ENCODE assay signal across 1 cellular context in genomic region chr19:17226002-17226933, GRCh38.
TF ChIP-seq lines count a peak whose summit lies in the region.

A gene with protein sequence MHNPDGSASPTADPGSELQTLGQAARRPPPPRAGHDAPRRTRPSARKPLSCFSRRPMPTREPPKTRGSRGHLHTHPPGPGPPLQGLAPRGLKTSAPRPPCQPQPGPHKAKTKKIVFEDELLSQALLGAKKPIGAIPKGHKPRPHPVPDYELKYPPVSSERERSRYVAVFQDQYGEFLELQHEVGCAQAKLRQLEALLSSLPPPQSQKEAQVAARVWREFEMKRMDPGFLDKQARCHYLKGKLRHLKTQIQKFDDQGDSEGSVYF (plus strand): TSS chr19:17226226. CDS start chr19:17226248, 22 bp downstream.

TF ChIP-seq in GM12878, 131 proteins besides CTCF, POLR2A, EP300 and RAD21 (continued from another document and continues in another):
- TF ChIP-seq, protein P1, sequence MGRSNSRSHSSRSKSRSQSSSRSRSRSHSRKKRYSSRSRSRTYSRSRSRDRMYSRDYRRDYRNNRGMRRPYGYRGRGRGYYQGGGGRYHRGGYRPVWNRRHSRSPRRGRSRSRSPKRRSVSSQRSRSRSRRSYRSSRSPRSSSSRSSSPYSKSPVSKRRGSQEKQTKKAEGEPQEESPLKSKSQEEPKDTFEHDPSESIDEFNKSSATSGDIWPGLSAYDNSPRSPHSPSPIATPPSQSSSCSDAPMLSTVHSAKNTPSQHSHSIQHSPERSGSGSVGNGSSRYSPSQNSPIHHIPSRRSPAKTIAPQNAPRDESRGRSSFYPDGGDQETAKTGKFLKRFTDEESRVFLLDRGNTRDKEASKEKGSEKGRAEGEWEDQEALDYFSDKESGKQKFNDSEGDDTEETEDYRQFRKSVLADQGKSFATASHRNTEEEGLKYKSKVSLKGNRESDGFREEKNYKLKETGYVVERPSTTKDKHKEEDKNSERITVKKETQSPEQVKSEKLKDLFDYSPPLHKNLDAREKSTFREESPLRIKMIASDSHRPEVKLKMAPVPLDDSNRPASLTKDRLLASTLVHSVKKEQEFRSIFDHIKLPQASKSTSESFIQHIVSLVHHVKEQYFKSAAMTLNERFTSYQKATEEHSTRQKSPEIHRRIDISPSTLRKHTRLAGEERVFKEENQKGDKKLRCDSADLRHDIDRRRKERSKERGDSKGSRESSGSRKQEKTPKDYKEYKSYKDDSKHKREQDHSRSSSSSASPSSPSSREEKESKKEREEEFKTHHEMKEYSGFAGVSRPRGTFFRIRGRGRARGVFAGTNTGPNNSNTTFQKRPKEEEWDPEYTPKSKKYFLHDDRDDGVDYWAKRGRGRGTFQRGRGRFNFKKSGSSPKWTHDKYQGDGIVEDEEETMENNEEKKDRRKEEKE (IDR thresholded peaks at IDR 0.05), result no peak
- TF ChIP-seq ZNF217 (IDR thresholded peaks at IDR 0.05) (no peak), PAX8 (IDR thresholded peaks at IDR 0.05) (no peak), NR2F1 (conservative IDR thresholded peaks at IDR 0.05) (peak; percentile 79), SPI1 (IDR thresholded peaks at IDR 0.05; ENCODE audit: borderline replicate concordance, insufficient read depth, low read depth, low read length) (peak; percentile 31; the same call in 1 of the 2 replicates), RB1 (IDR thresholded peaks at IDR 0.05; ENCODE audit: borderline replicate concordance) (peak; percentile 68; the same call in 1 of the 2 replicates), MLLT1 (IDR thresholded peaks at IDR 0.05) (0 out of 2 replicates have a peak, but pooled peaks have one; percentile 2), ETV6 (conservative IDR thresholded peaks at IDR 0.05 in 1 of 2, IDR thresholded peaks at IDR 0.05 in 1 of 2; ENCODE audit: borderline replicate concordance in 1 of 2, low read depth in 1 of 2) (0 out of 4 replicates have a peak, but pooled peaks of 1 of the 2 experiments have one; percentile 16), MXI1 (IDR thresholded peaks at IDR 0.05; ENCODE audit: low read depth, low read length) (peak; percentile 71), FOXK2 (IDR thresholded peaks at IDR 0.05) (no peak), IRF4 (IDR thresholded peaks at IDR 0.05; ENCODE audit: low read depth, low read length) (no peak), NFYA (IDR thresholded peaks at IDR 0.05; ENCODE audit: borderline replicate concordance, low read depth, low read length) (no peak), ZSCAN29 (IDR thresholded peaks at IDR 0.05) (no peak), RAD51 (IDR thresholded peaks at IDR 0.05) (no peak), HDAC2 (IDR thresholded peaks at IDR 0.05) (no peak), SMAD5 (IDR thresholded peaks at IDR 0.05; ENCODE audit: low read depth) (no peak; the same call in 1 of the 2 replicates), ZBED1 (IDR thresholded peaks at IDR 0.05; ENCODE audit: borderline replicate concordance) (no peak), HSF1 (IDR thresholded peaks at IDR 0.05; ENCODE audit: low read depth, low read length) (no peak), SREBF1 (IDR thresholded peaks at IDR 0.05; ENCODE audit: low read length) (no peak), ZNF274 (IDR thresholded peaks at IDR 0.05; ENCODE audit: insufficient read depth, insufficient read length) (no peak), NR2C1 (IDR thresholded peaks at IDR 0.05) (no peak; the same call in 1 of the 2 replicates), JUND (IDR thresholded peaks at IDR 0.05; ENCODE audit: low read depth, low read length) (no peak), HDAC6 (IDR thresholded peaks at IDR 0.05; ENCODE audit: unreplicated experiment) (peak; percentile 43), SRF (IDR thresholded peaks at IDR 0.05; ENCODE audit: low read depth in 2 of 2, low read length in 2 of 2) (peak; percentile 61 to 80; a peak in 2 of 4 replicates), CBFB (IDR thresholded peaks at IDR 0.05; ENCODE audit: low read depth) (no peak), CEBPZ (IDR thresholded peaks at IDR 0.05; ENCODE audit: low read depth, low read length) (no peak)
- TF ChIP-seq, protein P2, sequence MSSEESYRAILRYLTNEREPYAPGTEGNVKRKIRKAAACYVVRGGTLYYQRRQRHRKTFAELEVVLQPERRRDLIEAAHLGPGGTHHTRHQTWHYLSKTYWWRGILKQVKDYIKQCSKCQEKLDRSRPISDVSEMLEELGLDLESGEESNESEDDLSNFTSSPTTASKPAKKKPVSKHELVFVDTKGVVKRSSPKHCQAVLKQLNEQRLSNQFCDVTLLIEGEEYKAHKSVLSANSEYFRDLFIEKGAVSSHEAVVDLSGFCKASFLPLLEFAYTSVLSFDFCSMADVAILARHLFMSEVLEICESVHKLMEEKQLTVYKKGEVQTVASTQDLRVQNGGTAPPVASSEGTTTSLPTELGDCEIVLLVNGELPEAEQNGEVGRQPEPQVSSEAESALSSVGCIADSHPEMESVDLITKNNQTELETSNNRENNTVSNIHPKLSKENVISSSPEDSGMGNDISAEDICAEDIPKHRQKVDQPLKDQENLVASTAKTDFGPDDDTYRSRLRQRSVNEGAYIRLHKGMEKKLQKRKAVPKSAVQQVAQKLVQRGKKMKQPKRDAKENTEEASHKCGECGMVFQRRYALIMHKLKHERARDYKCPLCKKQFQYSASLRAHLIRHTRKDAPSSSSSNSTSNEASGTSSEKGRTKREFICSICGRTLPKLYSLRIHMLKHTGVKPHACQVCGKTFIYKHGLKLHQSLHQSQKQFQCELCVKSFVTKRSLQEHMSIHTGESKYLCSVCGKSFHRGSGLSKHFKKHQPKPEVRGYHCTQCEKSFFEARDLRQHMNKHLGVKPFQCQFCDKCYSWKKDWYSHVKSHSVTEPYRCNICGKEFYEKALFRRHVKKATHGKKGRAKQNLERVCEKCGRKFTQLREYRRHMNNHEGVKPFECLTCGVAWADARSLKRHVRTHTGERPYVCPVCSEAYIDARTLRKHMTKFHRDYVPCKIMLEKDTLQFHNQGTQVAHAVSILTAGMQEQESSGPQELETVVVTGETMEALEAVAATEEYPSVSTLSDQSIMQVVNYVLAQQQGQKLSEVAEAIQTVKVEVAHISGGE (CRISPR knock-in tag; IDR thresholded peaks at IDR 0.05), result no peak
- TF ChIP-seq, protein P3, sequence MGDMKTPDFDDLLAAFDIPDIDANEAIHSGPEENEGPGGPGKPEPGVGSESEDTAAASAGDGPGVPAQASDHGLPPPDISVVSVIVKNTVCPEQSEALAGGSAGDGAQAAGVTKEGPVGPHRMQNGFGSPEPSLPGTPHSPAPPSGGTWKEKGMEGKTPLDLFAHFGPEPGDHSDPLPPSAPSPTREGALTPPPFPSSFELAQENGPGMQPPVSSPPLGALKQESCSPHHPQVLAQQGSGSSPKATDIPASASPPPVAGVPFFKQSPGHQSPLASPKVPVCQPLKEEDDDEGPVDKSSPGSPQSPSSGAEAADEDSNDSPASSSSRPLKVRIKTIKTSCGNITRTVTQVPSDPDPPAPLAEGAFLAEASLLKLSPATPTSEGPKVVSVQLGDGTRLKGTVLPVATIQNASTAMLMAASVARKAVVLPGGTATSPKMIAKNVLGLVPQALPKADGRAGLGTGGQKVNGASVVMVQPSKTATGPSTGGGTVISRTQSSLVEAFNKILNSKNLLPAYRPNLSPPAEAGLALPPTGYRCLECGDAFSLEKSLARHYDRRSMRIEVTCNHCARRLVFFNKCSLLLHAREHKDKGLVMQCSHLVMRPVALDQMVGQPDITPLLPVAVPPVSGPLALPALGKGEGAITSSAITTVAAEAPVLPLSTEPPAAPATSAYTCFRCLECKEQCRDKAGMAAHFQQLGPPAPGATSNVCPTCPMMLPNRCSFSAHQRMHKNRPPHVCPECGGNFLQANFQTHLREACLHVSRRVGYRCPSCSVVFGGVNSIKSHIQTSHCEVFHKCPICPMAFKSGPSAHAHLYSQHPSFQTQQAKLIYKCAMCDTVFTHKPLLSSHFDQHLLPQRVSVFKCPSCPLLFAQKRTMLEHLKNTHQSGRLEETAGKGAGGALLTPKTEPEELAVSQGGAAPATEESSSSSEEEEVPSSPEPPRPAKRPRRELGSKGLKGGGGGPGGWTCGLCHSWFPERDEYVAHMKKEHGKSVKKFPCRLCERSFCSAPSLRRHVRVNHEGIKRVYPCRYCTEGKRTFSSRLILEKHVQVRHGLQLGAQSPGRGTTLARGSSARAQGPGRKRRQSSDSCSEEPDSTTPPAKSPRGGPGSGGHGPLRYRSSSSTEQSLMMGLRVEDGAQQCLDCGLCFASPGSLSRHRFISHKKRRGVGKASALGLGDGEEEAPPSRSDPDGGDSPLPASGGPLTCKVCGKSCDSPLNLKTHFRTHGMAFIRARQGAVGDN (IDR thresholded peaks at IDR 0.05), result peak; percentile 84
- TF ChIP-seq, protein P4, sequence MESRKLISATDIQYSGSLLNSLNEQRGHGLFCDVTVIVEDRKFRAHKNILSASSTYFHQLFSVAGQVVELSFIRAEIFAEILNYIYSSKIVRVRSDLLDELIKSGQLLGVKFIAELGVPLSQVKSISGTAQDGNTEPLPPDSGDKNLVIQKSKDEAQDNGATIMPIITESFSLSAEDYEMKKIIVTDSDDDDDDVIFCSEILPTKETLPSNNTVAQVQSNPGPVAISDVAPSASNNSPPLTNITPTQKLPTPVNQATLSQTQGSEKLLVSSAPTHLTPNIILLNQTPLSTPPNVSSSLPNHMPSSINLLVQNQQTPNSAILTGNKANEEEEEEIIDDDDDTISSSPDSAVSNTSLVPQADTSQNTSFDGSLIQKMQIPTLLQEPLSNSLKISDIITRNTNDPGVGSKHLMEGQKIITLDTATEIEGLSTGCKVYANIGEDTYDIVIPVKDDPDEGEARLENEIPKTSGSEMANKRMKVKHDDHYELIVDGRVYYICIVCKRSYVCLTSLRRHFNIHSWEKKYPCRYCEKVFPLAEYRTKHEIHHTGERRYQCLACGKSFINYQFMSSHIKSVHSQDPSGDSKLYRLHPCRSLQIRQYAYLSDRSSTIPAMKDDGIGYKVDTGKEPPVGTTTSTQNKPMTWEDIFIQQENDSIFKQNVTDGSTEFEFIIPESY (IDR thresholded peaks at IDR 0.05), result no peak
- TF ChIP-seq, protein P5, sequence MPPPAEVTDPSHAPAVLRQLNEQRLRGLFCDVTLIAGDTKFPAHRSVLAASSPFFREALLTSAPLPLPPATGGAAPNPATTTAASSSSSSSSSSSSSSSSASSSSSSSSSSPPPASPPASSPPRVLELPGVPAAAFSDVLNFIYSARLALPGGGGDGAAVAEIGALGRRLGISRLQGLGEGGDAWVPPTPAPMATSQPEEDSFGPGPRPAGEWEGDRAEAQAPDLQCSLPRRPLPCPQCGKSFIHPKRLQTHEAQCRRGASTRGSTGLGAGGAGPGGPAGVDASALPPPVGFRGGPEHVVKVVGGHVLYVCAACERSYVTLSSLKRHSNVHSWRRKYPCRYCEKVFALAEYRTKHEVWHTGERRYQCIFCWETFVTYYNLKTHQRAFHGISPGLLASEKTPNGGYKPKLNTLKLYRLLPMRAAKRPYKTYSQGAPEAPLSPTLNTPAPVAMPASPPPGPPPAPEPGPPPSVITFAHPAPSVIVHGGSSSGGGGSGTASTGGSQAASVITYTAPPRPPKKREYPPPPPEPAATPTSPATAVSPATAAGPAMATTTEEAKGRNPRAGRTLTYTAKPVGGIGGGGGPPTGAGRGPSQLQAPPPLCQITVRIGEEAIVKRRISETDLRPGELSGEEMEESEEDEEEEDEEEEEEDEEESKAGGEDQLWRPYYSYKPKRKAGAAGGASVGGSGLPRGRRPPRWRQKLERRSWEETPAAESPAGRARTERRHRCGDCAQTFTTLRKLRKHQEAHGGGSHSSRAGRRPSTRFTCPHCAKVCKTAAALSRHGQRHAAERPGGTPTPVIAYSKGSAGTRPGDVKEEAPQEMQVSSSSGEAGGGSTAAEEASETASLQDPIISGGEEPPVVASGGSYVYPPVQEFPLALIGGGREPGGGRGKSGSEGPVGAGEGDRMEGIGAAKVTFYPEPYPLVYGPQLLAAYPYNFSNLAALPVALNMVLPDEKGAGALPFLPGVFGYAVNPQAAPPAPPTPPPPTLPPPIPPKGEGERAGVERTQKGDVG (CRISPR knock-in tag; IDR thresholded peaks at IDR 0.05), result no peak
